Comparison of ENCODE assay signal across 9 cellular contexts in genomic region chr1:48493970-48494769, GRCh38. TPM values are rescaled to one million over a fixed set of nuclear protein-coding genes. Genes with fewer than 3 reads are reported as not detected.
DNase-seq lines count a peak whose midpoint lies in the region; ATAC-seq and TF ChIP-seq lines count a peak whose summit lies in the region.
"Had no signal": no experiment of that assay in that cellular context is flagged by ENCODE, and none has a peak within 500 bp of the region (broad histone marks: within the 10 kb centered on the region; RNA-seq: fewer than 3 reads in every experiment).

No MANE protein-coding gene starts in this region.

- no peak for TF ChIP-seq CTCF in GM10248 (IDR thresholded peaks at IDR 0.05; ENCODE audit: control extremely low read depth, extremely low read depth, low read depth, missing control alignments)

- intact Hi-C loops in posterior cingulate gyrus (cut with DNase I): no loop called here

- CTCF ChIA-PET in GM10248 (lab: Yijun Ruan, JAX): interaction anchor here (1.1 kb wide), 1 partner anchor 9 kb away, joined by 3 read pairs; no protein-coding TSS in a partner anchor

- in situ Hi-C loops in Caki2 (cut with HindIII; ENCODE audit: low pct_unique_long_range_greater_than_20kb, low sequenced_read_pairs): no loop called here

- peak; percentile 43 for DNase-seq in Caki2 (ENCODE audit: low read depth)
- DNase-seq in T1000 (lab: John Stamatoyannopoulos, UW): peak; percentile 67
- peak; percentile 75 for DNase-seq in glomerular visceral epithelial cell (ENCODE audit: extremely low spot score)
- DNase-seq in posterior cingulate gyrus: peak in 7 of 10 donors; percentile 23 to 92 (median 50)
- DNase-seq in GM10248 (ENCODE audit: extremely low spot score): no peak
- DNase-seq: stimulated activated naive B cell treated with anti-CD40 and anti-IgM and Interleukin-4, amounts not matched to agents 10 μg/mL and 1 μg/mL and 100 μg/mL, for 72 hours had no signal

- ATAC-seq in HG03457 (IDR thresholded peaks at IDR 0.05; ENCODE audit: unreplicated experiment) (no peak), GM18519 (IDR thresholded peaks at IDR 0.05; ENCODE audit: low FRiP score, unreplicated experiment) (no peak), GM19467 (IDR thresholded peaks at IDR 0.05; ENCODE audit: unreplicated experiment) (no peak)
- ATAC-seq: stimulated activated naive B cell treated with anti-CD40 and anti-IgM and Interleukin-4, amounts not matched to agents 10 μg/mL and 1 μg/mL and 100 μg/mL, for 72 hours had no signal

- POLR2A ChIA-PET in GM10248 (lab: Yijun Ruan, JAX): no interaction called here

RNA-seq across cellular contexts. Expression of gene SPATA6, which starts 22.2 kb away (rescaled TPM):
- total RNA-seq in Caki2 (2014; rRNA removed; shearing (Covaris generic); ENCODE audit: low replicate concordance): 1.9 and 2.9 TPM in 2 replicates
